Comparison of ENCODE assay signal across 18 cellular contexts in the genomic region with DNA sequence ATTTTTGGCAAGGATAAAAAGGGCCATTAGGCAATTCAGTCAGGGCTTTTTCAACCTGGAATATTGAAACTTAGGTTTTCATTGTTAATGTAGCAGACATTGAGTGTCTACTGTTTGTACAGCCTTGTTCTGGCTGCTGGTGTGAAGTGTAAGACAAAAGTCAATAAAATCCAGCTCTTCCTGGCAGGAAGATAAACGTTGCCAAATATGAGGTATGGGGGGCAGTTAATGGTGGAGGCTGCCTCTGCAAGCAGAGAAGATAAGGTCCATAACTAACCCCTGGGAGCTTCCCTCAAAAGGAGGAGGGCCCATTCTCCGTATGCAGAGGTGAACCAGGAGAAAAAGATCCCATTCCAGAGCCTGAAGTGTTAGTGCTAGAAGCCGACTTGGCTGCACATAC. TPM values are rescaled to one million over a fixed set of nuclear protein-coding genes. Genes with fewer than 3 reads are reported as not detected.
"Had no signal": no experiment of that assay in that cellular context is flagged by ENCODE, and none has a peak within 500 bp of the region (broad histone marks: within the 10 kb centered on the region; RNA-seq: fewer than 3 reads in every experiment).

No MANE protein-coding gene starts in this region.

- H3K27me3 Mint-ChIP-seq: activated naive CD8-positive, alpha-beta T cell treated with anti-CD3 and anti-CD28 coated beads for 36 hours; stimulated activated naive CD8-positive, alpha-beta T cell treated with anti-CD3 and anti-CD28 coated beads, Interleukin-15, amount 100 ng/mL, for 72 hours had no signal

- H3K4me3 ChIP-seq: coronary artery, prostate gland, smooth muscle cell had no signal

- H3K36me3 ChIP-seq: brain microvascular endothelial cell, prostate gland had no signal

- H3K9me3 Mint-ChIP-seq: activated CD4-positive, alpha-beta T cell treated with anti-CD3 and anti-CD28 coated beads, Interleukin-2, amount 10 ng/mL, durations not matched to agents 7 days and 5 days; activated naive CD8-positive, alpha-beta T cell treated with anti-CD3 and anti-CD28 coated beads for 36 hours; activated T-helper 1 cell treated with anti-CD3 and anti-CD28 coated beads, Interleukin-12 subunit alpha, Interleukin-12 subunit beta, Interleukin-2, Interleukin-4 antibody, amounts not matched to agents 30 ng/mL and 10 ng/mL and 1 ng/mL, durations not matched to agents 14 hours and 24 hours and 36 hours; central memory CD8-positive, alpha-beta T cell; stimulated activated naive CD8-positive, alpha-beta T cell treated with anti-CD3 and anti-CD28 coated beads, Interleukin-15, amount 100 ng/mL, for 72 hours had no signal

- H3K4me1 Mint-ChIP-seq: activated CD4-positive, alpha-beta T cell treated with anti-CD3 and anti-CD28 coated beads, Interleukin-2, amount 10 ng/mL, durations not matched to agents 7 days and 5 days; central memory CD8-positive, alpha-beta T cell; mesothelial cell of epicardium; stimulated activated naive CD8-positive, alpha-beta T cell treated with anti-CD3 and anti-CD28 coated beads, Interleukin-15, amount 100 ng/mL, for 72 hours had no signal

- H3K27ac Mint-ChIP-seq: activated CD4-positive, alpha-beta T cell treated with anti-CD3 and anti-CD28 coated beads, Interleukin-2, amount 10 ng/mL, durations not matched to agents 7 days and 5 days; activated naive CD8-positive, alpha-beta T cell treated with anti-CD3 and anti-CD28 coated beads for 36 hours; activated T-helper 1 cell treated with anti-CD3 and anti-CD28 coated beads, Interleukin-12 subunit alpha, Interleukin-12 subunit beta, Interleukin-2, Interleukin-4 antibody, amounts not matched to agents 30 ng/mL and 10 ng/mL and 1 ng/mL, durations not matched to agents 14 hours and 24 hours and 36 hours; mesothelial cell of epicardium; stimulated activated naive CD8-positive, alpha-beta T cell treated with anti-CD3 and anti-CD28 coated beads, Interleukin-15, amount 100 ng/mL, for 72 hours had no signal

- H3K27ac ChIP-seq: brain microvascular endothelial cell, coronary artery, prostate gland had no signal

- ATAC-seq: right cardiac atrium; stimulated activated naive CD8-positive, alpha-beta T cell treated with anti-CD3 and anti-CD28 coated beads, Interleukin-15, amount 100 ng/mL, for 72 hours had no signal

- DNase-seq: activated CD4-positive, alpha-beta T cell treated with anti-CD3 and anti-CD28 coated beads, Interleukin-2, amount 10 ng/mL, durations not matched to agents 7 days and 5 days; activated CD8-positive, alpha-beta memory T cell treated with anti-CD3 and anti-CD28 coated beads for 24 hours; activated naive CD8-positive, alpha-beta T cell treated with anti-CD3 and anti-CD28 coated beads for 36 hours; brain microvascular endothelial cell; effector CD8-positive, alpha-beta T cell; foreskin melanocyte; right cardiac atrium; stimulated activated naive CD8-positive, alpha-beta T cell treated with anti-CD3 and anti-CD28 coated beads, Interleukin-15, amount 100 ng/mL, for 72 hours had no signal

- H3K4me3 Mint-ChIP-seq: activated CD4-positive, alpha-beta T cell treated with anti-CD3 and anti-CD28 coated beads, Interleukin-2, amount 10 ng/mL, durations not matched to agents 7 days and 5 days; activated naive CD8-positive, alpha-beta T cell treated with anti-CD3 and anti-CD28 coated beads for 36 hours; activated T-helper 1 cell treated with anti-CD3 and anti-CD28 coated beads, Interleukin-12 subunit alpha, Interleukin-12 subunit beta, Interleukin-2, Interleukin-4 antibody, amounts not matched to agents 30 ng/mL and 10 ng/mL and 1 ng/mL, durations not matched to agents 14 hours and 24 hours and 36 hours; central memory CD8-positive, alpha-beta T cell; mesothelial cell of epicardium; stimulated activated naive CD8-positive, alpha-beta T cell treated with anti-CD3 and anti-CD28 coated beads, Interleukin-15, amount 100 ng/mL, for 72 hours had no signal

- H3K9me3 ChIP-seq: prostate gland had no signal

- H3K36me3 Mint-ChIP-seq: activated naive CD8-positive, alpha-beta T cell treated with anti-CD3 and anti-CD28 coated beads for 36 hours; mesothelial cell of epicardium had no signal

RNA-seq across cellular contexts. Expression of gene SHE, which starts 19.5 kb away (rescaled TPM):
- total RNA-seq: activated CD4-positive, alpha-beta T cell treated with anti-CD3 and anti-CD28 coated beads, Interleukin-2, amount 10 ng/mL, durations not matched to agents 7 days and 5 days; activated naive CD8-positive, alpha-beta T cell treated with anti-CD3 and anti-CD28 coated beads for 36 hours; activated T-helper 1 cell treated with anti-CD3 and anti-CD28 coated beads, Interleukin-12 subunit alpha, Interleukin-12 subunit beta, Interleukin-2, Interleukin-4 antibody, amounts not matched to agents 30 ng/mL and 10 ng/mL and 1 ng/mL, durations not matched to agents 14 hours and 24 hours and 36 hours; fibroblast of lung; osteoblast had no signal
- polyA plus RNA-seq: fibroblast of lung had no signal

RNA-seq across cellular contexts. Expression of gene TDRD10, which starts 19.7 kb away (rescaled TPM):
- total RNA-seq: activated CD4-positive, alpha-beta T cell treated with anti-CD3 and anti-CD28 coated beads, Interleukin-2, amount 10 ng/mL, durations not matched to agents 7 days and 5 days; activated naive CD8-positive, alpha-beta T cell treated with anti-CD3 and anti-CD28 coated beads for 36 hours; activated T-helper 1 cell treated with anti-CD3 and anti-CD28 coated beads, Interleukin-12 subunit alpha, Interleukin-12 subunit beta, Interleukin-2, Interleukin-4 antibody, amounts not matched to agents 30 ng/mL and 10 ng/mL and 1 ng/mL, durations not matched to agents 14 hours and 24 hours and 36 hours; kidney epithelial cell; osteoblast had no signal
- polyA plus RNA-seq: fibroblast of lung, neural cell had no signal

RNA-seq across cellular contexts. Expression of gene CHRNB2, which starts 45.9 kb away (rescaled TPM):
- total RNA-seq: activated CD4-positive, alpha-beta T cell treated with anti-CD3 and anti-CD28 coated beads, Interleukin-2, amount 10 ng/mL, durations not matched to agents 7 days and 5 days; activated naive CD8-positive, alpha-beta T cell treated with anti-CD3 and anti-CD28 coated beads for 36 hours; activated T-helper 1 cell treated with anti-CD3 and anti-CD28 coated beads, Interleukin-12 subunit alpha, Interleukin-12 subunit beta, Interleukin-2, Interleukin-4 antibody, amounts not matched to agents 30 ng/mL and 10 ng/mL and 1 ng/mL, durations not matched to agents 14 hours and 24 hours and 36 hours; fibroblast of lung; right cardiac atrium; smooth muscle cell had no signal
- polyA plus RNA-seq: smooth muscle cell had no signal
